8 cellular contexts compared by ENCODE assay signal in genomic region chr20:47353697-47354387, GRCh38. TPM values are rescaled to one million over a fixed set of nuclear protein-coding genes. Genes with fewer than 3 reads are reported as not detected.
DNase-seq lines count a peak whose midpoint lies in the region; ATAC-seq and TF ChIP-seq lines count a peak whose summit lies in the region.

No MANE protein-coding gene starts in this region.

- H3K36me3 ChIP-seq in WERI-Rb-1: peaks cover 18% of the 10 kb centered on the region
- no peaks in the 10 kb centered on the region for H3K36me3 ChIP-seq in gastroesophageal sphincter
- no peaks in the 10 kb centered on the region for H3K36me3 ChIP-seq in stomach smooth muscle (ENCODE audit: control insufficient read depth in 2 of 2, insufficient read depth in 2 of 2, low read length in 2 of 2)

- H3K4me1 ChIP-seq in gastroesophageal sphincter (peaks cover 51 to 100% (median 65%) of the 10 kb centered on the region in 3 donors), stomach smooth muscle (ENCODE audit: control insufficient read depth, insufficient read depth, low read length) (peaks cover 84% of the 10 kb centered on the region)

- no peak for TF ChIP-seq EP300 in gastroesophageal sphincter (IDR thresholded peaks at IDR 0.05)

- H3K27ac ChIP-seq in WERI-Rb-1 (peak overlapping the region; percentile 20), gastroesophageal sphincter (peak overlapping the region; percentile 86 to 100 (median 100)), stomach smooth muscle (ENCODE audit: low read length) (peak overlapping the region; percentile 99)

- ATAC-seq in gastroesophageal sphincter: no peak

- H3K27ac Mint-ChIP-seq in activated CD4-positive, alpha-beta T cell treated with anti-CD3 and anti-CD28 coated beads, Interleukin-2, amount 10 ng/mL, durations not matched to agents 24 days and 14 days: peak overlapping the region; percentile 99
- H3K27ac Mint-ChIP-seq in Calu3 (ENCODE audit: unreplicated experiment): no peak overlapping the region

- H3K36me3 Mint-ChIP-seq in activated CD4-positive, alpha-beta T cell treated with anti-CD3 and anti-CD28 coated beads, Interleukin-2, amount 10 ng/mL, durations not matched to agents 24 days and 14 days (ENCODE audit: low read depth): peaks cover 29% of the 10 kb centered on the region
- peaks cover 50% of the 10 kb centered on the region for H3K36me3 Mint-ChIP-seq in Calu3 (ENCODE audit: insufficient read depth, unreplicated experiment)

- intact Hi-C loops in activated CD4-positive, alpha-beta T cell treated with anti-CD3 and anti-CD28 coated beads, Interleukin-2, amount 10 ng/mL, durations not matched to agents 24 days and 14 days (cut with micrococcal nuclease): loop anchor here (2.0 kb wide), 1 partner anchor 27 kb away; no protein-coding TSS in a partner anchor
- intact Hi-C loops in Calu3 (cut with micrococcal nuclease; ENCODE audit: unreplicated experiment): no loop called here

- no peak overlapping the region for H3K4me3 ChIP-seq in WERI-Rb-1 (ENCODE audit: low read depth, low read length)
- H3K4me3 ChIP-seq in gastroesophageal sphincter: peak overlapping the region in 1 of 2 donors; percentile 40
- H3K4me3 ChIP-seq in stomach smooth muscle (ENCODE audit: low read length in 2 of 2): peak overlapping the region; percentile 42 to 69

- H3K9me3 Mint-ChIP-seq in activated CD4-positive, alpha-beta T cell treated with anti-CD3 and anti-CD28 coated beads, Interleukin-2, amount 10 ng/mL, durations not matched to agents 24 days and 14 days: no peaks in the 10 kb centered on the region
- H3K9me3 Mint-ChIP-seq in Calu3 (ENCODE audit: low read depth, unreplicated experiment): no peaks in the 10 kb centered on the region

- no peak for TF ChIP-seq POLR2A in gastroesophageal sphincter (IDR thresholded peaks at IDR 0.05)

- WGBS in gastroesophageal sphincter (ENCODE audit: low coverage in 1 of 2), 2 donors: 47 to 100% methylated on average over 2 to 6 of the region's 6 CpGs

- peak; percentile 61 for DNase-seq in activated CD4-positive, alpha-beta T cell treated with anti-CD3 and anti-CD28 coated beads, Interleukin-2, amount 10 ng/mL, durations not matched to agents 24 days and 14 days
- DNase-seq in activated CD4-positive, alpha-beta T cell treated with anti-CD3 and anti-CD28 coated beads for 4 hours: no peak
- DNase-seq in WERI-Rb-1 (no peak), Calu3 (no peak), iPS-NIHi7 (ENCODE audit: extremely low spot score) (no peak)
- no peak for DNase-seq in activated CD4-positive, alpha-beta T cell treated with anti-CD3 and anti-CD28 coated beads, Interleukin-2, amount 50 U/mL, for 1 hour

- no peaks in the 10 kb centered on the region for H3K27me3 ChIP-seq in WERI-Rb-1 (ENCODE audit: insufficient read depth, low read depth, severe bottlenecking)
- no peaks in the 10 kb centered on the region for H3K27me3 ChIP-seq in gastroesophageal sphincter
- H3K27me3 ChIP-seq in stomach smooth muscle (ENCODE audit: control insufficient read depth in 1 of 2, insufficient read depth in 2 of 2, low read length in 2 of 2): no peaks in the 10 kb centered on the region

- H3K9me3 ChIP-seq in WERI-Rb-1 (ENCODE audit: severe bottlenecking): no peaks in the 10 kb centered on the region
- no peaks in the 10 kb centered on the region for H3K9me3 ChIP-seq in gastroesophageal sphincter
- H3K9me3 ChIP-seq in stomach smooth muscle (ENCODE audit: control insufficient read depth in 2 of 2, low read length in 2 of 2): no peaks in the 10 kb centered on the region

- H3K4me1 Mint-ChIP-seq in activated CD4-positive, alpha-beta T cell treated with anti-CD3 and anti-CD28 coated beads, Interleukin-2, amount 10 ng/mL, durations not matched to agents 24 days and 14 days: peaks cover 25% of the 10 kb centered on the region
- H3K4me1 Mint-ChIP-seq in Calu3 (ENCODE audit: low read depth, unreplicated experiment): no peaks in the 10 kb centered on the region

- CTCF ChIA-PET in Calu3 (lab: Charles Lee): interaction anchor here (0.5 to 11.2 kb wide), 6 partner anchors 13 to 118 kb away, joined by 3 to 136 read pairs (median 4); no protein-coding TSS in a partner anchor

- no peak for TF ChIP-seq CTCF in WERI-Rb-1 (IDR thresholded peaks at IDR 0.05; ENCODE audit: low read depth, low read length)
- TF ChIP-seq CTCF in gastroesophageal sphincter (IDR thresholded peaks at IDR 0.05): no peak
- no peak for TF ChIP-seq CTCF in Calu3 (IDR thresholded peaks at IDR 0.05; ENCODE audit: unreplicated experiment)

- H3K9ac ChIP-seq in stomach smooth muscle (ENCODE audit: low read length in 2 of 2): peak overlapping the region; percentile 52 to 72

- peak overlapping the region; percentile 91 for H3K4me3 Mint-ChIP-seq in activated CD4-positive, alpha-beta T cell treated with anti-CD3 and anti-CD28 coated beads, Interleukin-2, amount 10 ng/mL, durations not matched to agents 24 days and 14 days
- H3K4me3 Mint-ChIP-seq in Calu3 (ENCODE audit: low read depth, unreplicated experiment): no peak overlapping the region

- no TSS peak for BruUV-seq in Calu3 (replicated peaks; lab: Mats Ljungman, UMichigan)

- H3K27me3 Mint-ChIP-seq in activated CD4-positive, alpha-beta T cell treated with anti-CD3 and anti-CD28 coated beads, Interleukin-2, amount 10 ng/mL, durations not matched to agents 24 days and 14 days: no peaks in the 10 kb centered on the region
- H3K27me3 Mint-ChIP-seq in Calu3 (ENCODE audit: unreplicated experiment): no peaks in the 10 kb centered on the region

RNA-seq across cellular contexts. Expression of gene ZMYND8, which starts 2.7 kb away (rescaled TPM):
- 38.1 and 40.0 TPM in 2 replicates for total RNA-seq in activated CD4-positive, alpha-beta T cell treated with anti-CD3 and anti-CD28 coated beads, Interleukin-2, amount 10 ng/mL, durations not matched to agents 24 days and 14 days
- total RNA-seq in gastroesophageal sphincter: 10 to 100 TPM; 32.2 to 78.9 (median 54.4) TPM
- total RNA-seq in Calu3 (2022): 53.1 and 77.3 TPM in 2 replicates

Comparison
In these comparisons a context has a peak if more than half of its experiments do, and no peak if none do; other contexts are left out.
1. H3K27ac ChIP-seq: peak in every context shown above with its lines; median percentile 100 in gastroesophageal sphincter; 99 in stomach smooth muscle; 20 in WERI-Rb-1.